Comparison of ENCODE assay signal across 21 cellular contexts in the genomic region with DNA sequence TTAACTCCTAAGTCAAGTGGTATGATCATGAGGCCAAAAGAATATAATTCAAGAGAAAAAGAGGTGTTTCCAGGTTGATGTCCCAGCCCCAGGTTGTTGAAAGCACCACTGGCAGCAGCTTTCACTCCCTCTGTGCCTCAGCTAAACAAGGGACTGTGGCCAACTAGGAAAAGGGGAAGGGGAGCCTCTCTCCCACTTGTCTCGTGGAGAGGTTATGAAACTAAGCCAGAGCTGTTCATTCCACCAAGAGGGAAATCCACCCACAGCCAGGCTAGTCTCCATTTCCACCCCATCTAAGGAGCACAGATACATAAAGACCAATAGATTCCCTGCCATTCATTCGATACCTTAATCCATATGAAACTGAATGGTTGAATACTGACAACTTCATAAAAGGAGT. TPM values are rescaled to one million over a fixed set of nuclear protein-coding genes. Genes with fewer than 3 reads are reported as not detected.
DNase-seq lines count a peak whose midpoint lies in the region; ATAC-seq, FAIRE-seq and TF ChIP-seq lines count a peak whose summit lies in the region.
"Had no signal": no experiment of that assay in that cellular context is flagged by ENCODE, and none has a peak within 500 bp of the region (broad histone marks: within the 10 kb centered on the region; RNA-seq: fewer than 3 reads in every experiment).

No MANE protein-coding gene starts in this region.

- H3K36me3 ChIP-seq in IMR-90 (ENCODE audit: control insufficient read depth, insufficient read depth, low read length) (peaks cover 33% of the 10 kb centered on the region), astrocyte (ENCODE audit: insufficient read depth, low read length) (peaks cover 51% of the 10 kb centered on the region), mesenchymal stem cell (ENCODE audit: control insufficient read depth in 1 of 2, insufficient read depth in 2 of 2, low read depth in 1 of 2, low read length in 2 of 2) (peaks cover 10 to 76% of the 10 kb centered on the region in 2 experiments), upper lobe of right lung (peaks cover 52% of the 10 kb centered on the region)

- CTCF ChIA-PET in IMR-90 (lab: Yijun Ruan, JAX): no interaction called here

- H3K4me2 ChIP-seq in IMR-90 (ENCODE audit: low read depth, low read length): peak overlapping the region; percentile 2; the same call in 1 of the 2 replicates
- H3K4me2 ChIP-seq in astrocyte (ENCODE audit: low read length): peak overlapping the region; percentile 9
- H3K4me2 ChIP-seq in mesenchymal stem cell (ENCODE audit: low read length, poor library complexity, severe bottlenecking): no peak overlapping the region
- H3K4me2 ChIP-seq: GM23338, KMS-11 had no signal

- H2BK120ac ChIP-seq in IMR-90 (ENCODE audit: low read depth, low read length) (no peak overlapping the region), mesenchymal stem cell (ENCODE audit: low read depth, low read length) (no peak overlapping the region)

- H2BK5ac ChIP-seq in IMR-90 (ENCODE audit: low read depth, low read length, poor library complexity, severe bottlenecking) (peak overlapping the region; percentile 56), mesenchymal stem cell (ENCODE audit: low read depth, low read length, poor library complexity, severe bottlenecking) (no peak overlapping the region)

- H3K4me1 ChIP-seq in IMR-90 (ENCODE audit: control insufficient read depth, insufficient read depth, low read length) (peaks cover 33% of the 10 kb centered on the region), astrocyte (ENCODE audit: insufficient read depth, low read length) (peaks cover 49% of the 10 kb centered on the region), mesenchymal stem cell (ENCODE audit: control insufficient read depth, insufficient read depth, low read depth, low read length) (peaks cover 15% of the 10 kb centered on the region), upper lobe of right lung (peaks cover 57% of the 10 kb centered on the region)

- DNase-seq in IMR-90 (no peak), astrocyte (ENCODE audit: low read depth) (no peak), mesenchymal stem cell (no peak), upper lobe of right lung (no peak), occipital lobe (lab: John Stamatoyannopoulos, UW) (no peak), NCI-H1105 treated with DMSO at 0.1 percent for 48 hours (lab: John Stamatoyannopoulos, UW) (no peak), NCI-H146 (lab: John Stamatoyannopoulos, UW) (no peak)
- DNase-seq: CD8-positive, alpha-beta T cell; DMS79 treated with DMSO at 0.1 percent for 48 hours; NCI-H1105; NCI-H187 treated with DMSO at 0.1 percent for 48 hours; NCI-H345; NK-92 treated with Interleukin-12 subunit alpha and Interleukin-12 subunit beta, amount 100 ng/mL, for 24 hours; PC-9; SW 1271 had no signal

- H3K27ac Mint-ChIP-seq in astrocyte (ENCODE audit: unreplicated experiment): no peak overlapping the region
- H3K27ac Mint-ChIP-seq: B cell; CD8-positive, alpha-beta T cell; GM23338 had no signal

- H3K9ac ChIP-seq in IMR-90 (ENCODE audit: low read depth, low read length) (no peak overlapping the region), astrocyte (ENCODE audit: low read length) (no peak overlapping the region), mesenchymal stem cell (ENCODE audit: low read length) (peak overlapping the region; percentile 88)
- H3K9ac ChIP-seq: KMS-11 had no signal

- TF ChIP-seq CTCF in IMR-90 (conservative IDR thresholded peaks at IDR 0.05; ENCODE audit: low read depth, low read length) (no peak), astrocyte (IDR thresholded peaks at IDR 0.05; ENCODE audit: insufficient read depth, low read depth, low read length) (no peak), upper lobe of right lung (IDR thresholded peaks at IDR 0.05) (no peak)

- no peak for TF ChIP-seq RAD21 in IMR-90 (IDR thresholded peaks at IDR 0.05; ENCODE audit: low read length)

- H3K18ac ChIP-seq in IMR-90 (ENCODE audit: low read depth, low read length) (peak overlapping the region; percentile 18), mesenchymal stem cell (ENCODE audit: low read depth in 1 of 2, low read length in 2 of 2) (peak overlapping the region in 1 of 2 experiments; percentile 77)

- H4K20me1 ChIP-seq in IMR-90 (ENCODE audit: insufficient read depth, low read length) (peaks cover 90% of the 10 kb centered on the region), astrocyte (ENCODE audit: insufficient read depth, low read length) (peaks cover 75% of the 10 kb centered on the region)

- H3K4me3 ChIP-seq in IMR-90 (ENCODE audit: insufficient read depth, low read depth, low read length) (no peak overlapping the region), astrocyte (ENCODE audit: insufficient read depth, low read depth, low read length) (no peak overlapping the region), mesenchymal stem cell (ENCODE audit: insufficient read depth in 1 of 2, low read depth in 1 of 2, low read length in 2 of 2) (peak overlapping the region in 1 of 2 experiments; percentile 44), upper lobe of right lung (no peak overlapping the region)
- H3K4me3 ChIP-seq: GM23338, PC-9, SJSA1 had no signal

- H2BK12ac ChIP-seq in mesenchymal stem cell (ENCODE audit: low read length in 2 of 2): no peak overlapping the region

- peak; percentile 15; the same call in 1 of the 2 replicates for TF ChIP-seq POLR2A in IMR-90 (IDR thresholded peaks at IDR 0.05; ENCODE audit: low read depth, low read length)

- H2AK9ac ChIP-seq in IMR-90 (replicated peaks; ENCODE audit: low read depth, low read length, poor library complexity): no peak overlapping the region

- no peaks in the 10 kb centered on the region for H3K9me3 ChIP-seq in IMR-90 (ENCODE audit: control insufficient read depth, insufficient read depth, low read length)
- no peaks in the 10 kb centered on the region for H3K9me3 ChIP-seq in astrocyte (ENCODE audit: insufficient read depth, low read depth, low read length)
- no peaks in the 10 kb centered on the region for H3K9me3 ChIP-seq in mesenchymal stem cell (ENCODE audit: control insufficient read depth, low read length)
- H3K9me3 ChIP-seq in upper lobe of right lung: no peaks in the 10 kb centered on the region
- H3K9me3 ChIP-seq: SJSA1 had no signal

- WGBS in IMR-90 (ENCODE audit: extremely low coverage in 2 of 2, insufficient read length in 1 of 2), 2 experiments: no CpG with 5 or more reads among the region's 2 CpGs
- WGBS in mesenchymal stem cell: 100% methylated on average over 2 of the region's 2 CpGs

- peaks cover 87% of the 10 kb centered on the region for H3K79me2 ChIP-seq in astrocyte (ENCODE audit: insufficient read depth, low read length)

- H2AK5ac ChIP-seq in IMR-90 (ENCODE audit: low read depth, low read length) (no peak overlapping the region), mesenchymal stem cell (ENCODE audit: low read length, severe bottlenecking) (peak overlapping the region; percentile 14)

- peak overlapping the region; percentile 35 for H3K23ac ChIP-seq in IMR-90 (ENCODE audit: low read depth, low read length)
- H3K23ac ChIP-seq in mesenchymal stem cell (ENCODE audit: low read length in 2 of 2): peak overlapping the region; percentile 37 to 67

- H4K5ac ChIP-seq in IMR-90 (ENCODE audit: low read depth, low read length): no peak overlapping the region

- no peaks in the 10 kb centered on the region for H3K9me3 Mint-ChIP-seq in astrocyte (ENCODE audit: unreplicated experiment)
- H3K9me3 Mint-ChIP-seq: CD8-positive, alpha-beta T cell; GM23338 had no signal

- H3K27ac ChIP-seq in IMR-90 (ENCODE audit: insufficient read depth, low read length) (no peak overlapping the region), astrocyte (ENCODE audit: low read depth, low read length) (no peak overlapping the region), mesenchymal stem cell (ENCODE audit: low read length, poor library complexity, severe bottlenecking) (peak overlapping the region; percentile 20), upper lobe of right lung (no peak overlapping the region)
- H3K27ac ChIP-seq: KMS-11 had no signal

- no peak overlapping the region for H4K91ac ChIP-seq in IMR-90 (ENCODE audit: insufficient read depth, low read depth, low read length)
- H4K91ac ChIP-seq in mesenchymal stem cell (ENCODE audit: low read length): no peak overlapping the region

- H4K8ac ChIP-seq in IMR-90 (ENCODE audit: low read depth in 2 of 2, low read length in 2 of 2) (0 out of 4 replicates have a peak overlapping the region, but pooled peaks of 1 of the 2 experiments have one; percentile 18), mesenchymal stem cell (ENCODE audit: low read length) (no peak overlapping the region)

- in situ Hi-C loops in IMR-90 (cut with MboI; ENCODE audit: low sequenced_read_pairs): loop anchor here (10.0 kb wide), 1 partner anchor 116 kb away; the partner anchor contains the start of gene EXOSC9

- peaks cover 10 to 59% of the 10 kb centered on the region in 2 experiments for H3K79me1 ChIP-seq in IMR-90 (ENCODE audit: low read depth in 1 of 2, low read length in 2 of 2)
- peaks cover 3% of the 10 kb centered on the region for H3K79me1 ChIP-seq in mesenchymal stem cell (replicated peaks; ENCODE audit: low read length, poor library complexity, severe bottlenecking)

- peaks cover 34% of the 10 kb centered on the region for H3K9me1 ChIP-seq in IMR-90 (ENCODE audit: insufficient read depth, low read length)

- H2BK15ac ChIP-seq in IMR-90 (ENCODE audit: low read depth, low read length): no peak overlapping the region; the same call in 2 of the 3 replicates
- no peak overlapping the region for H2BK15ac ChIP-seq in mesenchymal stem cell (ENCODE audit: low read depth, poor library complexity, severe bottlenecking)

- ATAC-seq in IMR-90 (ENCODE audit: low read depth): no peak
- peak; percentile 69 for ATAC-seq in upper lobe of right lung
- ATAC-seq in GM21381 (IDR thresholded peaks at IDR 0.05; ENCODE audit: unreplicated experiment): no peak
- ATAC-seq: CD8-positive, alpha-beta T cell; GM23338 had no signal

- H3K56ac ChIP-seq in IMR-90 (ENCODE audit: extremely low read depth, insufficient read depth, low read length): no peak overlapping the region

- H3K4me1 Mint-ChIP-seq in astrocyte (ENCODE audit: low read depth, unreplicated experiment): peaks cover 31% of the 10 kb centered on the region

- H2AFZ ChIP-seq in IMR-90 (replicated peaks; ENCODE audit: low read length, poor library complexity) (no peak overlapping the region), astrocyte (ENCODE audit: low read depth, low read length) (no peak overlapping the region), mesenchymal stem cell (ENCODE audit: low read depth, low read length) (no peak overlapping the region)
- H2AFZ ChIP-seq: GM23338, PC-9 had no signal

- H3K27me3 Mint-ChIP-seq in astrocyte (ENCODE audit: low read depth, unreplicated experiment): no peaks in the 10 kb centered on the region
- H3K27me3 Mint-ChIP-seq: B cell had no signal

- H3K27me3 ChIP-seq in IMR-90 (ENCODE audit: control insufficient read depth, insufficient read depth, low read length) (no peaks in the 10 kb centered on the region), astrocyte (ENCODE audit: insufficient read depth, low read length) (no peaks in the 10 kb centered on the region), mesenchymal stem cell (ENCODE audit: control insufficient read depth in 1 of 2, insufficient read depth in 1 of 2, low read length in 2 of 2) (no peaks in the 10 kb centered on the region), upper lobe of right lung (no peaks in the 10 kb centered on the region)
- H3K27me3 ChIP-seq: SJSA1 had no signal

- dilution Hi-C loops in IMR-90 (cut with HindIII; ENCODE audit: low sequenced_read_pairs, unreplicated experiment): no loop called here

- FAIRE-seq in astrocyte (lab: Jason Lieb, UNC): no peak
- FAIRE-seq: G401.6 had no signal

- POLR2A ChIA-PET in IMR-90 (lab: Charles Lee; ENCODE audit: unreplicated experiment): no interaction called here

- no peak overlapping the region for H3K4ac ChIP-seq in IMR-90 (ENCODE audit: low read depth, low read length)
- peak overlapping the region in 1 of 2 experiments; percentile 24 for H3K4ac ChIP-seq in mesenchymal stem cell (ENCODE audit: low read depth in 1 of 2, low read length in 2 of 2)

- H3K14ac ChIP-seq in IMR-90 (replicated peaks; ENCODE audit: low read depth, low read length): no peak overlapping the region
- H3K14ac ChIP-seq in mesenchymal stem cell (ENCODE audit: low read length in 2 of 2): no peak overlapping the region

- no TSS peak for BruUV-seq in IMR-90 (replicated peaks; lab: Mats Ljungman, UMichigan)

- H2BK20ac ChIP-seq in IMR-90 (ENCODE audit: low read depth, low read length): no peak overlapping the region

- intact Hi-C loops in IMR-90 (cut with micrococcal nuclease) (no loop called here), upper lobe of right lung (cut with DNase I) (no loop called here)

- H3K4me3 Mint-ChIP-seq in astrocyte (ENCODE audit: unreplicated experiment): no peak overlapping the region
- H3K4me3 Mint-ChIP-seq: B cell; CD8-positive, alpha-beta T cell; GM23338 had no signal

- peaks cover 19% of the 10 kb centered on the region for H3K36me3 Mint-ChIP-seq in astrocyte (ENCODE audit: low read depth, unreplicated experiment)

RNA-seq across cellular contexts. Expression of gene ANXA5, which starts 8.1 kb away (rescaled TPM):
- total RNA-seq in IMR-90 (2012; rRNA removed) (780 and 1,163 TPM in 2 replicates), astrocyte (682 and 793 TPM in 2 replicates), upper lobe of right lung (382 TPM), occipital lobe (41.0 TPM)
- 1,191 and 1,448 TPM in 2 replicates for polyA plus RNA-seq in IMR-90 (2012; rRNA removed)
- polyA plus RNA-seq in IMR-90 (2012; cell fraction: cytosol; rRNA removed): 601 and 625 TPM in 2 replicates
- 243 and 845 TPM in 2 replicates for polyA plus RNA-seq in IMR-90 (2012; cell fraction: nucleus; rRNA removed; ENCODE audit: low replicate concordance)
- 578 TPM for polyA plus RNA-seq in mesenchymal stem cell (2013, experiment 1 of 2)
- 600 TPM for polyA plus RNA-seq in mesenchymal stem cell (2013, experiment 2 of 2)
